Comparison of ENCODE assay signal across 2 cellular contexts in genomic region chr2:105118960-105119359, GRCh38.
TF ChIP-seq lines count a peak whose summit lies in the region.

No MANE protein-coding gene starts in this region.

TF ChIP-seq in HCT116, 20 proteins besides CTCF, POLR2A, EP300 and RAD21:
- no peak for TF ChIP-seq TCF7L2 (IDR thresholded peaks at IDR 0.05; ENCODE audit: borderline replicate concordance, extremely low read depth, insufficient read depth, insufficient read length)
- TF ChIP-seq CBX3 (IDR thresholded peaks at IDR 0.05; ENCODE audit: low read depth) = no peak
- no peak for TF ChIP-seq SIN3A (IDR thresholded peaks at IDR 0.05; ENCODE audit: low read depth)
- TF ChIP-seq FOSL1 (IDR thresholded peaks at IDR 0.05; ENCODE audit: low read depth) = no peak
- TF ChIP-seq ZFX (IDR thresholded peaks at IDR 0.05) = no peak
- no peak for TF ChIP-seq EZH2phosphoT487 (IDR thresholded peaks at IDR 0.05; ENCODE audit: borderline replicate concordance)
- TF ChIP-seq POLR2AphosphoS5 (IDR thresholded peaks at IDR 0.05; ENCODE audit: low read depth, low read length) = no peak
- TF ChIP-seq ATF3 (IDR thresholded peaks at IDR 0.05) = no peak
- no peak for TF ChIP-seq CEBPB (IDR thresholded peaks at IDR 0.05; ENCODE audit: low read depth)
- TF ChIP-seq SRF (IDR thresholded peaks at IDR 0.05; ENCODE audit: low read depth) = no peak
- no peak for TF ChIP-seq EGR1 (IDR thresholded peaks at IDR 0.05; ENCODE audit: low read depth)
- TF ChIP-seq ZBTB33 (IDR thresholded peaks at IDR 0.05; ENCODE audit: extremely low read depth, insufficient replicate concordance, low read length) = no peak
- no peak for TF ChIP-seq YY1 (IDR thresholded peaks at IDR 0.05; ENCODE audit: extremely low read depth, insufficient replicate concordance, low read depth, low read length)
- no peak for TF ChIP-seq JUND (IDR thresholded peaks at IDR 0.05)
- TF ChIP-seq MAX (IDR thresholded peaks at IDR 0.05) = no peak
- TF ChIP-seq SP1 (IDR thresholded peaks at IDR 0.05; ENCODE audit: low read depth) = no peak
- no peak for TF ChIP-seq REST (IDR thresholded peaks at IDR 0.05; ENCODE audit: low read depth)
- no peak for TF ChIP-seq EZH2 (IDR thresholded peaks at IDR 0.05)
TF ChIP-seq in HCT116: peak in this region for 0.

TF ChIP-seq in H1, 55 proteins besides CTCF, POLR2A, EP300 and RAD21 (continued from another document):
- TF ChIP-seq ATF2 (IDR thresholded peaks at IDR 0.05; ENCODE audit: low read length) (no peak), CHD1 (IDR thresholded peaks at IDR 0.05; ENCODE audit: low read depth, low read length) (no peak), ATF3 (IDR thresholded peaks at IDR 0.05; ENCODE audit: insufficient read depth, low read depth, low read length) (peak; percentile 27; the same call in 1 of the 2 replicates), HDAC2 (IDR thresholded peaks at IDR 0.05; ENCODE audit: borderline replicate concordance in 1 of 2, low read depth in 2 of 2, low read length in 2 of 2) (peak; percentile 82 to 98; a peak in 2 of 4 replicates), ZNF274 (IDR thresholded peaks at IDR 0.05; ENCODE audit: borderline replicate concordance, extremely low read depth, low read length) (no peak), SRF (IDR thresholded peaks at IDR 0.05; ENCODE audit: low read depth, low read length) (no peak), MAX (IDR thresholded peaks at IDR 0.05) (peak; percentile 68), POLR2AphosphoS5 (IDR thresholded peaks at IDR 0.05; ENCODE audit: low read depth, low read length) (no peak), CTBP2 (IDR thresholded peaks at IDR 0.05; ENCODE audit: borderline replicate concordance, insufficient read depth, insufficient read length, low read length) (peak; percentile 58), SUZ12 (IDR thresholded peaks at IDR 0.05; ENCODE audit: low read length) (peak; percentile 21; the same call in 1 of the 2 replicates), GABPA (IDR thresholded peaks at IDR 0.05; ENCODE audit: borderline replicate concordance, insufficient read depth, low read length) (no peak), TEAD4 (IDR thresholded peaks at IDR 0.05; ENCODE audit: low read depth, low read length) (0 out of 2 replicates have a peak, but pooled peaks have one; percentile 4), RNF2 (IDR thresholded peaks at IDR 0.05; ENCODE audit: borderline replicate concordance, low read depth, low read length, missing control alignments, poor library complexity, severe bottlenecking) (no peak), SIN3A (conservative IDR thresholded peaks at IDR 0.05 in 1 of 2, IDR thresholded peaks at IDR 0.05 in 1 of 2; ENCODE audit: low read depth in 1 of 2, low read length in 2 of 2) (no peak), TBP (IDR thresholded peaks at IDR 0.05; ENCODE audit: low read depth, low read length) (no peak), KDM4A (IDR thresholded peaks at IDR 0.05; ENCODE audit: low read depth, low read length, severe bottlenecking) (peak; percentile 64), NRF1 (IDR thresholded peaks at IDR 0.05; ENCODE audit: low read depth, low read length) (peak; percentile 46)
TF ChIP-seq in H1: peak in this region for 9.
